Comparison of ENCODE assay signal across 1 cellular context in genomic region chr20:50512323-50512722, GRCh38.
TF ChIP-seq lines count a peak whose summit lies in the region.

No MANE protein-coding gene starts in this region.

TF ChIP-seq in HCT116, 20 proteins besides CTCF, POLR2A, EP300 and RAD21 (continued from another document):
- TF ChIP-seq MAX (IDR thresholded peaks at IDR 0.05) = no peak
- TF ChIP-seq TCF7L2 (IDR thresholded peaks at IDR 0.05; ENCODE audit: borderline replicate concordance, extremely low read depth, insufficient read depth, insufficient read length) = no peak
- no peak for TF ChIP-seq ZBTB33 (IDR thresholded peaks at IDR 0.05; ENCODE audit: extremely low read depth, insufficient replicate concordance, low read length)
- TF ChIP-seq EGR1 (IDR thresholded peaks at IDR 0.05; ENCODE audit: low read depth) = no peak
- TF ChIP-seq POLR2AphosphoS5 (IDR thresholded peaks at IDR 0.05; ENCODE audit: low read depth, low read length) = no peak
